ENCODE assay signal across 8 cellular contexts in the genomic region with DNA sequence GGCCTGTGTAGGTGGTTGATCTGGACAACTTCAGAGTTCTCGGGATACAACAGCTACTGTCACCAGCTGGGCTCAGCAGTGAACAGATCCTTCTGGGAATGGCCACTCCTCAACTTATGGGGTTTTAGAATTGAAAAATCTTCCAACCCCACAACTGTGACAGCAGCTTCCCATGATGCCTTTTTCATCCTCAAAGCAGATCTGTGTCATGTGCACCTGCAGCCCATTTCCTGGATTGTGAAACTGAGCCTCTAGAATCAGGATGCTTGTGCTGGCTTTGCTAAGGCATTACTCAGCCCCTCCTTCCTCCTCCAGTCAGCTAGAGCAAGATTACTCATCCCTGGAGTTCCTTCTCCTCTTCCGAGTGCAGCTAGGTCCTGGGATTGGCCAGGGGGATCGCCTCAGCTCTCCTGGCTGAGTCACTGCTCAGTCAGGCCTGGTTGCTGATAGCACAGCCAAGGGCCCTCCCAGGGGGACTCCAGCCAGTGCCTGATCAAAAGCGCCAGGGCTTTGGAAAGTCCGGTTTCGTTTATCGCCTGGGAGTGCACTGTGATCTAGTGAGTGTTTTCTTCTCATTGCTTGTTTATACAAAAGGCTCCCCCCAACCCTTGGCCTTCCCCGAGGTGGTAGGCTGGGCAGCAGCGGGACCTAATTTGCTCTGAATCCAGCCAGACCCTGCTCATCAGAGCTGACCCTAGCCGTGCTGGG. TPM values are rescaled to one million over a fixed set of nuclear protein-coding genes. Genes with fewer than 3 reads are reported as not detected.
A peak's percentile ranks its signal among the peaks of the same experiment; 100 is the strongest.
DNase-seq lines count a peak whose midpoint lies in the region; ATAC-seq lines count a peak whose summit lies in the region.

No MANE protein-coding gene starts in this region.

- H3K36me3 Mint-ChIP-seq in activated CD8-positive, alpha-beta T cell treated with anti-CD3 and anti-CD28 coated beads, Interleukin-2, amount 10 ng/mL, durations not matched to agents 7 days and 5 days (ENCODE audit: low read depth), result peaks cover 5% of the 10 kb centered on the region

- no peaks in the 10 kb centered on the region for H3K36me3 ChIP-seq in effector memory CD4-positive, alpha-beta T cell (ENCODE audit: control insufficient read depth, insufficient read depth, low read length)
- no peaks in the 10 kb centered on the region for H3K36me3 ChIP-seq in mesenchymal stem cell (ENCODE audit: control insufficient read depth in 1 of 2, insufficient read depth in 2 of 2, low read depth in 1 of 2, low read length in 2 of 2)

- peaks cover 36% of the 10 kb centered on the region for H3K4me1 ChIP-seq in effector memory CD4-positive, alpha-beta T cell (ENCODE audit: control insufficient read depth, insufficient read depth, low read length, poor library complexity, severe bottlenecking)
- peaks cover 32% of the 10 kb centered on the region for H3K4me1 ChIP-seq in mesenchymal stem cell (ENCODE audit: control insufficient read depth, insufficient read depth, low read depth, low read length)

- H3K4me2 ChIP-seq in mesenchymal stem cell (ENCODE audit: low read length, poor library complexity, severe bottlenecking), result peak overlapping the region; percentile 23

- H2AFZ ChIP-seq in mesenchymal stem cell (ENCODE audit: low read depth, low read length), result no peak overlapping the region

- peak overlapping the region; percentile 47 for H3K27ac ChIP-seq in effector memory CD4-positive, alpha-beta T cell (ENCODE audit: insufficient read depth, low read length, poor library complexity, severe bottlenecking)
- peak overlapping the region; percentile 56 for H3K27ac ChIP-seq in mesenchymal stem cell (ENCODE audit: low read length, poor library complexity, severe bottlenecking)

- POLR2A ChIA-PET in activated CD8-positive, alpha-beta T cell treated with anti-CD3 and anti-CD28 coated beads, Interleukin-2, amount 10 ng/mL, durations not matched to agents 7 days and 5 days (lab: Charles Lee), result interaction anchor here (0.7 to 2.4 kb wide), 2 partner anchors 9 to 10 kb away, joined by 4 to 16 read pairs; no protein-coding TSS in a partner anchor

- H2BK120ac ChIP-seq in mesenchymal stem cell (ENCODE audit: low read depth, low read length), result peak overlapping the region; percentile 84

- peak overlapping the region; percentile 87 for H2AK5ac ChIP-seq in mesenchymal stem cell (ENCODE audit: low read length, severe bottlenecking)

- peak overlapping the region; percentile 73 to 95 for H3K4ac ChIP-seq in mesenchymal stem cell (ENCODE audit: low read depth in 1 of 2, low read length in 2 of 2)

- H3K14ac ChIP-seq in mesenchymal stem cell (ENCODE audit: low read length in 2 of 2), result peak overlapping the region in 1 of 2 experiments; percentile 55

- peak overlapping the region; percentile 61 for H3K4me3 Mint-ChIP-seq in activated CD8-positive, alpha-beta T cell treated with anti-CD3 and anti-CD28 coated beads, Interleukin-2, amount 10 ng/mL, durations not matched to agents 7 days and 5 days

- peaks cover 51% of the 10 kb centered on the region for H3K4me1 Mint-ChIP-seq in activated CD8-positive, alpha-beta T cell treated with anti-CD3 and anti-CD28 coated beads, Interleukin-2, amount 10 ng/mL, durations not matched to agents 7 days and 5 days (ENCODE audit: low read depth)

- peak; percentile 87 for DNase-seq in COR-L47 (lab: John Stamatoyannopoulos, UW)
- peak; percentile 95 for DNase-seq in HT-29 (ENCODE audit: low spot score)
- DNase-seq in NOMO-1 (lab: John Stamatoyannopoulos, UW; ENCODE audit: unreplicated experiment in 2 of 2), result peak; percentile 93 to 96
- DNase-seq in activated CD8-positive, alpha-beta T cell treated with anti-CD3 and anti-CD28 coated beads, Interleukin-2, amount 10 ng/mL, durations not matched to agents 7 days and 5 days, result peak; percentile 67
- peak; percentile 67 to 76 (median 74) for DNase-seq in effector memory CD4-positive, alpha-beta T cell
- DNase-seq in mesenchymal stem cell, result peak; percentile 100
- peak; percentile 53 for DNase-seq in stimulated activated CD8-positive, alpha-beta memory T cell treated with anti-CD3 and anti-CD28 coated beads, Interleukin-12 subunit alpha, Interleukin-12 subunit beta, amount 100 ng/mL, for 4 hours (ENCODE audit: low read depth)

- peak overlapping the region; percentile 91 for H4K8ac ChIP-seq in mesenchymal stem cell (ENCODE audit: low read length)

- peak overlapping the region; percentile 89 for H3K27ac Mint-ChIP-seq in activated CD8-positive, alpha-beta T cell treated with anti-CD3 and anti-CD28 coated beads, Interleukin-2, amount 10 ng/mL, durations not matched to agents 7 days and 5 days

- H3K9ac ChIP-seq in mesenchymal stem cell (ENCODE audit: low read length), result peak overlapping the region; percentile 86

- H3K9me3 Mint-ChIP-seq in activated CD8-positive, alpha-beta T cell treated with anti-CD3 and anti-CD28 coated beads, Interleukin-2, amount 10 ng/mL, durations not matched to agents 7 days and 5 days (ENCODE audit: insufficient read depth), result no peaks in the 10 kb centered on the region

- peak overlapping the region; percentile 79 to 92 for H2BK12ac ChIP-seq in mesenchymal stem cell (ENCODE audit: low read length in 2 of 2)

- CTCF ChIA-PET in activated CD8-positive, alpha-beta T cell treated with anti-CD3 and anti-CD28 coated beads, Interleukin-2, amount 10 ng/mL, durations not matched to agents 7 days and 5 days (lab: Charles Lee), result interaction anchor here (0.8 to 14.0 kb wide), 11 partner anchors 9 to 56 kb away, joined by 4 to 251 read pairs (median 7); no protein-coding TSS in a partner anchor

- H2BK5ac ChIP-seq in mesenchymal stem cell (ENCODE audit: low read depth, low read length, poor library complexity, severe bottlenecking), result no peak overlapping the region

- H3K27me3 ChIP-seq in effector memory CD4-positive, alpha-beta T cell (replicated peaks; ENCODE audit: control insufficient read depth, insufficient read depth, low read length, poor library complexity, severe bottlenecking), result no peaks in the 10 kb centered on the region
- H3K27me3 ChIP-seq in mesenchymal stem cell (ENCODE audit: control insufficient read depth in 1 of 2, insufficient read depth in 1 of 2, low read length in 2 of 2), result no peaks in the 10 kb centered on the region

- H2BK15ac ChIP-seq in mesenchymal stem cell (ENCODE audit: low read depth, poor library complexity, severe bottlenecking), result peak overlapping the region; percentile 74

- H3K4me3 ChIP-seq in effector memory CD4-positive, alpha-beta T cell (ENCODE audit: insufficient read depth, low read depth, low read length, poor library complexity, severe bottlenecking), result no peak overlapping the region
- H3K4me3 ChIP-seq in mesenchymal stem cell (ENCODE audit: insufficient read depth in 1 of 2, low read depth in 1 of 2, low read length in 2 of 2), result peak overlapping the region in 1 of 2 experiments; percentile 67

- H3K79me1 ChIP-seq in mesenchymal stem cell (replicated peaks; ENCODE audit: low read length, poor library complexity, severe bottlenecking), result peaks cover 14% of the 10 kb centered on the region

- H3K18ac ChIP-seq in mesenchymal stem cell (ENCODE audit: low read depth in 1 of 2, low read length in 2 of 2), result peak overlapping the region; percentile 88 to 93

- H3K23ac ChIP-seq in mesenchymal stem cell (ENCODE audit: low read length in 2 of 2), result peak overlapping the region in 1 of 2 experiments; percentile 81

- H3K9me3 ChIP-seq in effector memory CD4-positive, alpha-beta T cell (ENCODE audit: control insufficient read depth, low read length), result no peaks in the 10 kb centered on the region
- H3K9me3 ChIP-seq in mesenchymal stem cell (ENCODE audit: control insufficient read depth, low read length), result no peaks in the 10 kb centered on the region

- no peaks in the 10 kb centered on the region for H3K27me3 Mint-ChIP-seq in activated CD8-positive, alpha-beta T cell treated with anti-CD3 and anti-CD28 coated beads, Interleukin-2, amount 10 ng/mL, durations not matched to agents 7 days and 5 days (ENCODE audit: low read depth)

- H4K91ac ChIP-seq in mesenchymal stem cell (ENCODE audit: low read length), result peak overlapping the region; percentile 64

- ATAC-seq in GM21423 (IDR thresholded peaks at IDR 0.05; ENCODE audit: unreplicated experiment), result peak; percentile 45
- peak; percentile 18 for ATAC-seq in activated CD8-positive, alpha-beta T cell treated with anti-CD3 and anti-CD28 coated beads, Interleukin-2, amount 10 ng/mL, durations not matched to agents 7 days and 5 days

- WGBS in mesenchymal stem cell, result 19% methylated on average over 7 of the region's 10 CpGs

RNA-seq across cellular contexts. Expression of gene LPIN1, which starts 2.4 kb away (rescaled TPM):
- total RNA-seq in HT-29 (2014; rRNA removed; shearing (Covaris generic)), result 5.6 and 6.8 TPM in 2 replicates
- total RNA-seq in activated CD8-positive, alpha-beta T cell treated with anti-CD3 and anti-CD28 coated beads, Interleukin-2, amount 10 ng/mL, durations not matched to agents 7 days and 5 days, result 10 to 100 TPM; 46.8 to 54.7 TPM
- 42.3 TPM for polyA plus RNA-seq in mesenchymal stem cell (2013, experiment 1 of 2)
- polyA plus RNA-seq in mesenchymal stem cell (2013, experiment 2 of 2), result 40.8 TPM
